Comparison of ENCODE assay signal across 17 cellular contexts in the genomic region with DNA sequence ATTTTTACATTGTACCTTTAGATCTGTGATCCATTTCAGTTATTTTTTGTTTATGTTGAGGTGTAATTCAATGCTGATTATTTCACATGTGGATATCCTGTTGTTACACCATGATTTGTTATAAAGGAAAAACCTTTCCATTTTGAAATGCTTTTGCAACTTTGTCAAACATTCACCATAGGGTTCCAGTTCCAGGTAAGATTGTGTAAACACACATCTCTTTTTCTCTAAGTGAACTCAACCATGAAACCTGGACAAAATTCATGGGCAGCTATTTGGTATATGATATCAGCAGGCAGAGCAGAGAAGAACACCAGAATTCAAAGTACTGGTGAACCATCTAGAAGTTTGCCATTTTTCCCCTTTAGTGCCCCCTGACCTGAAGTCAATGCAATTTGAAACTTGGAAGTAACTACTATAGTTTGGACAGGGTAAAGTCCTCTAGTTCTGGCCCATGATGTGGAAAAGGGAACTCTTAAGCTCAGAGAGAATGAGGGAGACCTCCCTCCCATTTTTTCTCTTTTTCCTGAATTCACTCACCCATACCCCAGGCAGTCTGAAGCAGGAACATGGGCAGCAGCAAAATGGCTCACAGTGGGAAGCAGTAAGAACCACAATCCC.
DNase-seq lines count a peak whose midpoint lies in the region; TF ChIP-seq lines count a peak whose summit lies in the region.
"Had no signal": no experiment of that assay in that cellular context is flagged by ENCODE, and none has a peak within 500 bp of the region (broad histone marks: within the 10 kb centered on the region; RNA-seq: fewer than 3 reads in every experiment).

No MANE protein-coding gene starts in this region.

- no peaks in the 10 kb centered on the region for H3K9me3 ChIP-seq in right atrium auricular region
- H3K9me3 ChIP-seq: A549, Caco-2 had no signal

- DNase-seq in NCI-H510A treated with DMSO at 0.1 percent for 48 hours (lab: John Stamatoyannopoulos, UW) = peak; percentile 11
- DNase-seq in NCI-H510A (lab: John Stamatoyannopoulos, UW) = no peak
- peak; percentile 49 for DNase-seq in DMS53 (lab: John Stamatoyannopoulos, UW)
- DNase-seq in DMS53 treated with DMSO at 0.1 percent for 48 hours (lab: John Stamatoyannopoulos, UW; ENCODE audit: unreplicated experiment) = peak; percentile 40
- peak; percentile 53 for DNase-seq in renal cortical epithelial cell (ENCODE audit: low read depth)
- no peak for DNase-seq in stimulated activated CD4-positive, alpha-beta T cell treated with anti-CD3 and anti-CD28 coated beads, Interleukin-4, amount 100 ng/mL, for 1 hour
- DNase-seq in right atrium auricular region (ENCODE audit: low spot score) = no peak
- DNase-seq: AML-193; Caco-2; Calu3; CD4-positive, alpha-beta T cell; CD8-positive, alpha-beta T cell; DMS79 treated with DMSO at 0.1 percent for 48 hours; GF-D8 had no signal

- no peak overlapping the region for H3K4me3 ChIP-seq in right atrium auricular region
- H3K4me3 ChIP-seq: A549; BLaER1 treated with 17β-estradiol and CSF1 and Interleukin-3, amounts not matched to agents 10 nM and 100 nM had no signal

- no peak overlapping the region for H3K27ac ChIP-seq in right atrium auricular region
- H3K27ac ChIP-seq: A549; BLaER1 treated with 17β-estradiol and CSF1 and Interleukin-3, amounts not matched to agents 10 nM and 100 nM; C4-2B had no signal

- H3K36me3 ChIP-seq in right atrium auricular region = no peaks in the 10 kb centered on the region
- H3K36me3 ChIP-seq: BLaER1 treated with 17β-estradiol and CSF1 and Interleukin-3, amounts not matched to agents 10 nM and 100 nM had no signal

- no peak for TF ChIP-seq CTCF in right atrium auricular region (IDR thresholded peaks at IDR 0.05)

- H3K27me3 ChIP-seq in right atrium auricular region = no peaks in the 10 kb centered on the region
- H3K27me3 ChIP-seq: BLaER1 treated with 17β-estradiol and CSF1 and Interleukin-3, amounts not matched to agents 10 nM and 100 nM had no signal

- no peaks in the 10 kb centered on the region for H3K4me1 ChIP-seq in right atrium auricular region
- H3K4me1 ChIP-seq: A549; BLaER1 treated with 17β-estradiol and CSF1 and Interleukin-3, amounts not matched to agents 10 nM and 100 nM; Caco-2 had no signal

Comparison
In these comparisons a context has a peak if more than half of its experiments do, and no peak if none do; other contexts are left out.
1. DNase-seq: peak in NCI-H510A treated with DMSO at 0.1 percent for 48 hours (single experiment), DMS53 (single experiment), DMS53 treated with DMSO at 0.1 percent for 48 hours (single experiment) and renal cortical epithelial cell (single experiment); none in NCI-H510A (single experiment), stimulated activated CD4-positive, alpha-beta T cell treated with anti-CD3 and anti-CD28 coated beads, Interleukin-4, amount 100 ng/mL, for 1 hour (single experiment) and right atrium auricular region (single experiment).